8 cellular contexts compared by ENCODE assay signal in the genomic region with DNA sequence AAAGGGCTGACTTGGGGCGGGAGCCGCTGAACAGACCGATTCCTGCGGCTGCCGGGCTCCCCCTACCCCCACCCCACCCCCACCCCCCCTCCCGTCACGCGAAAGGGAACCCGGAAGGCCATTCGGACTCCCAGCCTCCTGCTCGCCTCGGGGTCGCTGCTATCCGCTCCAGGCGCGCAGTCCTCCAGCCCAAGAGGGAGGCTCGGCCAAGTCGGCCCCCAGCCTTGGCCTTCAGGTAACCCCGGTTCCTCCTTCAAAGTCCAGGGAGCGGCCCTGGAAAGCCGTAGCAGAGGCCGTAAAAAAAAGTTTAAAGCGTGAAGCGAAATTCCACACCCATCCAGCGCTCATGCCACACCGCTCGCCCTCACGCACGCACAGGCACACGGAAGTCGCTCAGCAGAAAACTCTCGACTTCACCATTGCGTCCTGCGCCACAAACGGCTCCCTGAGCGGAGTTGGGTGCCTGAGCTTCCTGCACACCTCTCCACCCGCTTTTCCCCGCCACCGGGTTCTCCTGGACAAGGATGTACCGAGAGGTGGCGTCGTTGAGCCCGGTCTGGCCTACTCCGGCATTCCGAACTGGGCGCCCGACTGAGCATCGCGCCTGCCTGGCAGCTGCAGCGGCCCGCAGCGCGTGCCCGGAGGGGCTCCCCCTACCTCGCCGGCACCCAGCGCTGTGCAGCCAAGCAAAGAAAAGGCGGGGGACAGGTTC. TPM values are rescaled to one million over a fixed set of nuclear protein-coding genes. Genes with fewer than 3 reads are reported as not detected.
DNase-seq lines count a peak whose midpoint lies in the region; ATAC-seq, FAIRE-seq and TF ChIP-seq lines count a peak whose summit lies in the region.

No MANE protein-coding gene starts in this region.

- no peak overlapping the region for H2BK5ac ChIP-seq in H9 (ENCODE audit: insufficient read length, low read length)

- no peak overlapping the region for H2BK15ac ChIP-seq in H9 (ENCODE audit: low read depth, low read length)

- in situ Hi-C loops in ACHN (cut with HindIII; ENCODE audit: low pct_ligation_motif_present, low pct_unique_long_range_greater_than_20kb, low sequenced_read_pairs) = no loop called here

- no peak overlapping the region for H4K8ac ChIP-seq in H9 (replicated peaks; ENCODE audit: insufficient read length, low read depth, low read length)

- FAIRE-seq in GM19239 (lab: Jason Lieb, UNC) = no peak

- no peak overlapping the region for H4K5ac ChIP-seq in H9 (ENCODE audit: insufficient read length, low read depth, low read length)

- H2AFZ ChIP-seq in H9 (ENCODE audit: low read length) = no peak overlapping the region

- peaks cover 97% of the 10 kb centered on the region for H3K27me3 Mint-ChIP-seq in H9 (ENCODE audit: low read depth)

- H3K4me2 ChIP-seq in H9 (ENCODE audit: insufficient read depth, insufficient read length, low read length) = peak overlapping the region; percentile 92

- no peak overlapping the region for H3K4ac ChIP-seq in H9 (ENCODE audit: low read depth, low read length)

- peak overlapping the region; percentile 67 to 92 for H3K4me3 Mint-ChIP-seq in H9

- no peaks in the 10 kb centered on the region for H3K36me3 ChIP-seq in right lobe of liver

- no peak overlapping the region for H4K91ac ChIP-seq in H9 (ENCODE audit: insufficient read length, low read depth, low read length)

- TF ChIP-seq POLR2A in right lobe of liver (IDR thresholded peaks at IDR 0.05) = no peak

- no peak overlapping the region for H2BK12ac ChIP-seq in H9 (ENCODE audit: insufficient read length, low read depth, low read length)

- H3K23me2 ChIP-seq in H9 (ENCODE audit: insufficient read length, low read depth, low read length, poor library complexity, severe bottlenecking) = peaks cover 36% of the 10 kb centered on the region

- no peak overlapping the region for H3K56ac ChIP-seq in H9 (ENCODE audit: insufficient read length, low read depth, low read length)

- no peaks in the 10 kb centered on the region for H4K20me1 ChIP-seq in H9 (ENCODE audit: control insufficient read depth, insufficient read depth, insufficient read length)

- no CpG with 5 or more reads among the region's 58 CpGs for WGBS in H9 (ENCODE audit: extremely low coverage, insufficient read length, low lambda C conversion rate)
- 0% methylated on average over 1 of the region's 58 CpGs for WGBS in right lobe of liver (ENCODE audit: insufficient coverage, low coverage, low lambda C conversion rate, missing lambda C conversion rate)

- peak in 3 of 4 donors; percentile 16 to 37 (median 34) for ATAC-seq in right lobe of liver
- no peak for ATAC-seq in HG03354 (IDR thresholded peaks at IDR 0.05; ENCODE audit: poor library complexity, severe bottlenecking, unreplicated experiment)

- H3K27ac ChIP-seq in H9 (ENCODE audit: insufficient read length, low read depth, low read length) (no peak overlapping the region), caudate nucleus (ENCODE audit: low read depth, low read length) (no peak overlapping the region), right lobe of liver (no peak overlapping the region)

- DNase-seq in ACHN = peak; percentile 78
- peak; percentile 93 for DNase-seq in H9
- peak in 55 of 61 donors; percentile 35 to 91 (median 74) for DNase-seq in caudate nucleus (lab: John Stamatoyannopoulos, UW)
- no peak for DNase-seq in right lobe of liver
- DNase-seq in RKO (ENCODE audit: low spot score) = no peak
- DNase-seq in GM19239 (ENCODE audit: insufficient read length, low spot score) = no peak
- DNase-seq in A172 (ENCODE audit: low spot score) = no peak

- H3K79me2 ChIP-seq in H9 (ENCODE audit: insufficient read depth, low read length) = no peaks in the 10 kb centered on the region

- H3K9ac ChIP-seq in H9 (ENCODE audit: extremely low read depth, insufficient read length, low read length) = no peak overlapping the region

- H3K36me3 Mint-ChIP-seq in H9 (ENCODE audit: insufficient read depth in 1 of 3, low read depth in 3 of 3) = no peaks in the 10 kb centered on the region; a peak in 2 of 7 replicates

- H2BK120ac ChIP-seq in H9 (ENCODE audit: low read depth, low read length, poor library complexity, severe bottlenecking) = no peak overlapping the region

- intact Hi-C loops in right lobe of liver (cut with DNase I) = no loop called here

- H3K18ac ChIP-seq in H9 (ENCODE audit: insufficient read length, low read depth, low read length) = no peak overlapping the region

- H3K4me1 Mint-ChIP-seq in H9 = peaks cover 13 to 14% of the 10 kb centered on the region in 2 experiments

- no peak overlapping the region for H3K27ac Mint-ChIP-seq in H9

- H3K9me3 ChIP-seq in H9 (ENCODE audit: control insufficient read depth, low read depth, low read length) = no peaks in the 10 kb centered on the region
- no peaks in the 10 kb centered on the region for H3K9me3 ChIP-seq in right lobe of liver

- no peaks in the 10 kb centered on the region for H3K4me1 ChIP-seq in H9 (ENCODE audit: insufficient read depth, low read length)
- peaks cover 0 to 11% (median 0%) of the 10 kb centered on the region in 4 donors for H3K4me1 ChIP-seq in right lobe of liver

- H3K14ac ChIP-seq in H9 (ENCODE audit: insufficient read depth, low read length) = no peak overlapping the region

- no peak overlapping the region for H3T11ph ChIP-seq in H9 (ENCODE audit: low read length)

- H3K4me3 ChIP-seq in right lobe of liver = no peak overlapping the region

- no peak overlapping the region for H3K23ac ChIP-seq in H9 (ENCODE audit: insufficient read length, low read depth, low read length)

- H3K27me3 ChIP-seq in H9 (ENCODE audit: insufficient read depth, low read length) (peaks cover 42% of the 10 kb centered on the region; the same call in 1 of the 2 replicates), right lobe of liver (peaks cover 0 to 22% of the 10 kb centered on the region in 2 donors)

- H3K79me1 ChIP-seq in H9 (ENCODE audit: insufficient read depth, low read depth, low read length, poor library complexity, severe bottlenecking) = no peaks in the 10 kb centered on the region

- H2BK20ac ChIP-seq in H9 (ENCODE audit: low read depth, low read length, poor library complexity, severe bottlenecking) = no peak overlapping the region

- no peak overlapping the region for H2AK5ac ChIP-seq in H9 (ENCODE audit: insufficient read length, low read length)

- TF ChIP-seq CTCF in H9 (conservative IDR thresholded peaks at IDR 0.05) (peak; percentile 81), right lobe of liver (IDR thresholded peaks at IDR 0.05) (peak in 1 of 4 donors; percentile 25)

- peaks cover 0 to 4% of the 10 kb centered on the region in 2 experiments; a peak in 2 of 5 replicates for H3K9me3 Mint-ChIP-seq in H9

RNA-seq across cellular contexts. Expression of gene SORCS3, which starts 1.4 kb away (rescaled TPM):
- total RNA-seq in H9 (2021) = 0.04 and 0.18 TPM in 2 replicates
- not detected for total RNA-seq in right lobe of liver
- not detected in 2 replicates for total RNA-seq in A172 (2014; rRNA removed; shearing (Covaris generic))

Comparison
In these comparisons a context has a peak if more than half of its experiments do, and no peak if none do; other contexts are left out.
1. DNase-seq: peak in ACHN (single experiment), H9 (single experiment) and caudate nucleus (55 of 61); none in right lobe of liver (0 of 3), RKO (single experiment), GM19239 (single experiment) and A172 (single experiment).